ENCODE assay signal across 30 cellular contexts in genomic region chr11:119920666-119921065, GRCh38.
"Had no signal": no experiment of that assay in that cellular context is flagged by ENCODE, and none has a peak within 500 bp of the region (broad histone marks: within the 10 kb centered on the region; RNA-seq: fewer than 3 reads in every experiment).

No MANE protein-coding gene starts in this region.

- H3K27ac Mint-ChIP-seq: naive thymus-derived CD8-positive, alpha-beta T cell; natural killer cell treated with Interleukin-12 subunit alpha and Interleukin-12 subunit beta and Interleukin-15 and Interleukin-18, amount 100 ng/mL, for 72 hours; progenitor cell of endocrine pancreas; stimulated activated effector memory CD8-positive, alpha-beta T cell treated with anti-CD3 and anti-CD28 coated beads, Interleukin-12 subunit alpha, Interleukin-12 subunit beta, amount 100 ng/mL, for 72 hours; stimulated activated naive B cell treated with anti-CD40 and anti-IgM and Interleukin-4, amounts not matched to agents 10 μg/mL and 1 μg/mL and 100 μg/mL, for 72 hours; stimulated activated naive CD8-positive, alpha-beta T cell treated with anti-CD3 and anti-CD28 coated beads, Interleukin-15, Interleukin-2, amounts not matched to agents 100 ng/mL and 50 ng/mL, for 24 hours; type B pancreatic cell had no signal

- H3K9me3 Mint-ChIP-seq: natural killer cell treated with Interleukin-12 subunit alpha and Interleukin-12 subunit beta and Interleukin-15 and Interleukin-18, amount 100 ng/mL, for 72 hours; neural crest cell; stimulated activated effector memory CD8-positive, alpha-beta T cell treated with anti-CD3 and anti-CD28 coated beads, Interleukin-12 subunit alpha, Interleukin-12 subunit beta, amount 100 ng/mL, for 72 hours; stimulated activated naive CD8-positive, alpha-beta T cell treated with anti-CD3 and anti-CD28 coated beads, Interleukin-15, Interleukin-2, amounts not matched to agents 100 ng/mL and 50 ng/mL, for 24 hours; type B pancreatic cell had no signal

- DNase-seq: naive B cell; naive thymus-derived CD8-positive, alpha-beta T cell; nephron progenitor cell; occipital lobe; ovary; psoas muscle; right cardiac atrium; stimulated activated CD4-positive, alpha-beta T cell treated with anti-CD3 and anti-CD28 coated beads, Interleukin-15, amount 100 ng/mL, for 24 hours; stimulated activated CD4-positive, alpha-beta T cell treated with anti-CD3 and anti-CD28 coated beads, Interleukin-2, amount 100 ng/mL, for 24 hours; stimulated activated CD4-positive, alpha-beta T cell treated with anti-CD3 and anti-CD28 coated beads, Interleukin-2, amount 100 ng/mL, for 48 hours; stimulated activated CD4-positive, alpha-beta T cell treated with anti-CD3 and anti-CD28 coated beads, Interleukin-4, amount 100 ng/mL, for 24 hours; stimulated activated naive B cell treated with anti-CD40 and anti-IgM and Interleukin-4, amounts not matched to agents 10 μg/mL and 1 μg/mL and 100 μg/mL, for 72 hours; stimulated activated naive CD4-positive, alpha-beta T cell treated with Interleukin-2 at 50 U/mL for 16 hours; stomach; testis; tibial artery; transverse colon; upper lobe of right lung; uterus had no signal

- H2AFZ ChIP-seq: parathyroid adenoma had no signal

- H3K27ac ChIP-seq: ovary, parathyroid adenoma, psoas muscle, skin epidermis, stomach, suprapubic skin, testis, tibial artery, transverse colon, upper lobe of right lung, uterus had no signal

- H3K36me3 Mint-ChIP-seq: naive B cell; naive thymus-derived CD8-positive, alpha-beta T cell; natural killer cell treated with Interleukin-12 subunit alpha and Interleukin-12 subunit beta and Interleukin-15 and Interleukin-18, amount 100 ng/mL, for 72 hours; stimulated activated effector memory CD8-positive, alpha-beta T cell treated with anti-CD3 and anti-CD28 coated beads, Interleukin-12 subunit alpha, Interleukin-12 subunit beta, amount 100 ng/mL, for 72 hours; stimulated activated naive B cell treated with anti-CD40 and anti-IgM and Interleukin-4, amounts not matched to agents 10 μg/mL and 1 μg/mL and 100 μg/mL, for 72 hours; type B pancreatic cell had no signal

- H3K4me2 ChIP-seq: smooth muscle cell had no signal

- H3K4me1 Mint-ChIP-seq: naive B cell; stimulated activated effector memory CD8-positive, alpha-beta T cell treated with anti-CD3 and anti-CD28 coated beads, Interleukin-12 subunit alpha, Interleukin-12 subunit beta, amount 100 ng/mL, for 72 hours; stimulated activated naive B cell treated with anti-CD40 and anti-IgM and Interleukin-4, amounts not matched to agents 10 μg/mL and 1 μg/mL and 100 μg/mL, for 72 hours had no signal

- H3K27me3 ChIP-seq: ovary, testis, upper lobe of right lung, uterus had no signal

- H3K79me2 ChIP-seq: parathyroid adenoma had no signal

- ATAC-seq: naive thymus-derived CD8-positive, alpha-beta T cell; natural killer cell treated with Interleukin-12 subunit alpha and Interleukin-12 subunit beta and Interleukin-15 and Interleukin-18, amount 100 ng/mL, for 72 hours; psoas muscle; right cardiac atrium; sciatic nerve; stimulated activated effector memory CD8-positive, alpha-beta T cell treated with anti-CD3 and anti-CD28 coated beads, Interleukin-12 subunit alpha, Interleukin-12 subunit beta, amount 100 ng/mL, for 72 hours; stimulated activated naive B cell treated with anti-CD40 and anti-IgM and Interleukin-4, amounts not matched to agents 10 μg/mL and 1 μg/mL and 100 μg/mL, for 72 hours; upper lobe of right lung had no signal

- H3K4me1 ChIP-seq: parathyroid adenoma, psoas muscle, stomach, suprapubic skin, testis, tibial artery, transverse colon, upper lobe of right lung, uterus had no signal

- H3K36me3 ChIP-seq: ovary, stomach, suprapubic skin, tibial artery, transverse colon, upper lobe of right lung, uterus had no signal

- H3K9me3 ChIP-seq: ovary, psoas muscle, stomach, suprapubic skin, testis, tibial artery, transverse colon, upper lobe of right lung, uterus had no signal

- H3K4me3 ChIP-seq: ovary, psoas muscle, skin epidermis, smooth muscle cell, stomach, suprapubic skin, testis, tibial artery, transverse colon, upper lobe of right lung, uterus had no signal

- H3K4me3 Mint-ChIP-seq: naive thymus-derived CD8-positive, alpha-beta T cell; natural killer cell treated with Interleukin-12 subunit alpha and Interleukin-12 subunit beta and Interleukin-15 and Interleukin-18, amount 100 ng/mL, for 72 hours; nephron progenitor cell; neural crest cell; stimulated activated effector memory CD8-positive, alpha-beta T cell treated with anti-CD3 and anti-CD28 coated beads, Interleukin-12 subunit alpha, Interleukin-12 subunit beta, amount 100 ng/mL, for 72 hours; stimulated activated naive B cell treated with anti-CD40 and anti-IgM and Interleukin-4, amounts not matched to agents 10 μg/mL and 1 μg/mL and 100 μg/mL, for 72 hours; stimulated activated naive CD8-positive, alpha-beta T cell treated with anti-CD3 and anti-CD28 coated beads, Interleukin-15, Interleukin-2, amounts not matched to agents 100 ng/mL and 50 ng/mL, for 24 hours; type B pancreatic cell had no signal
